14 cellular contexts compared by ENCODE assay signal in the genomic region with DNA sequence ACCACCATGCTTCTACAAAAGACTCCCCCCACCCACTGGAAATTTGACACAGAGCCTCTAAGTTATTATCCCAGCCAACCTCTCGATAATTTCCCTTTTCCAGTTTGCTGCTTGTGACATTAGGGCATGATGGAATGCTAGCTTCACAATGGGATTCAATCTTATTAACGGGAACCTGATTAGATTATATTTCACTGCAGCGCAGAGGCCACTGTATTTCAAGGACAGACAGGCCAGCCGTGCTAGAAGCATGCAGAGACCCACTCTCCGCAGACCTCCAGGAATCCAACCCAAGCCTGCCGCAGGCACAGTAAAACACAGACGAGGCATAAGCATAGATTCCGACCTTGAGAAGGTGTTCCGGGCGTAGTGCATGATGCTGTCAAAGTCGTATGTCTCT.
"Had no signal": no experiment of that assay in that cellular context is flagged by ENCODE, and none has a peak within 500 bp of the region (broad histone marks: within the 10 kb centered on the region; RNA-seq: fewer than 3 reads in every experiment).

No MANE protein-coding gene starts in this region.

- DNase-seq: effector CD8-positive, alpha-beta T cell; heart left ventricle; hippocampal formation; left lung; lower lobe of right lung; midbrain; posterior cingulate gyrus; stimulated activated CD4-positive, alpha-beta T cell treated with anti-CD3 and anti-CD28 coated beads, Interleukin-2, amount 100 ng/mL, for 48 hours; stimulated activated naive CD4-positive, alpha-beta T cell treated with Interleukin-2 at 50 U/mL for 16 hours; trophoblast cell had no signal

- H3K36me3 ChIP-seq: heart left ventricle, left lung, lower lobe of right lung had no signal

- H3K4me3 ChIP-seq: coronary artery, heart left ventricle, left lung, lower lobe of right lung, smooth muscle cell had no signal

- H3K4me3 Mint-ChIP-seq: memory B cell; natural killer cell treated with Interleukin-12 subunit alpha and Interleukin-12 subunit beta and Interleukin-15 and Interleukin-18, amount 100 ng/mL, for 72 hours had no signal

- ATAC-seq: heart left ventricle; left lung; lower lobe of right lung; natural killer cell treated with Interleukin-12 subunit alpha and Interleukin-12 subunit beta and Interleukin-15 and Interleukin-18, amount 100 ng/mL, for 72 hours had no signal

- H3K36me3 Mint-ChIP-seq: memory B cell; natural killer cell treated with Interleukin-12 subunit alpha and Interleukin-12 subunit beta and Interleukin-15 and Interleukin-18, amount 100 ng/mL, for 72 hours had no signal

- H3K9me3 Mint-ChIP-seq: memory B cell; natural killer cell treated with Interleukin-12 subunit alpha and Interleukin-12 subunit beta and Interleukin-15 and Interleukin-18, amount 100 ng/mL, for 72 hours had no signal

- H3K9me3 ChIP-seq: heart left ventricle, left lung, lower lobe of right lung had no signal

- H3K27me3 ChIP-seq: heart left ventricle, left lung had no signal

- H3K27ac ChIP-seq: coronary artery, heart left ventricle, left lung, lower lobe of right lung had no signal

- H3K27ac Mint-ChIP-seq: memory B cell; natural killer cell treated with Interleukin-12 subunit alpha and Interleukin-12 subunit beta and Interleukin-15 and Interleukin-18, amount 100 ng/mL, for 72 hours had no signal
